Comparison of ENCODE assay signal across 10 cellular contexts in the genomic region with DNA sequence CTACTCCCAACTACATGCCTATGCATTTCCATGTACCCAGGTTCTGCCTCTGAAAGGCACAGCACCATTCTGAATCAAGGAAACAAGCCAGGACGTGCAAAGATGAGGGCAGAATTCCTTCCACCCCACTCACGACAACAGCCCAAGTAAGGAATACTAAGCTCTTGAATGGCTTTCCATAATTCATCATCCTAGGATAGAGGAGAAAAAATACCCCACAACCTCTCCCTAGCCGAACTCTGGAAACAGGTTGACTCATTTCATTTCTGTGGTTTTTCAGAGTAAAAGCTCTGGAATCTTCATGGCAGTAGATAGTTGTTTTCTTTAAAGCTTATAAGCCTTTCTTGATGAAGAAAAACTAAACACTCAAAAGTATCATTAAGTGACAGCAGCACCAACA.
DNase-seq lines count a peak whose midpoint lies in the region; ATAC-seq, FAIRE-seq and TF ChIP-seq lines count a peak whose summit lies in the region.
"Had no signal": no experiment of that assay in that cellular context is flagged by ENCODE, and none has a peak within 500 bp of the region (broad histone marks: within the 10 kb centered on the region; RNA-seq: fewer than 3 reads in every experiment).

No MANE protein-coding gene starts in this region.

- no peak for ATAC-seq in lower lobe of right lung
- ATAC-seq: upper lobe of right lung had no signal

- no peaks in the 10 kb centered on the region for H3K27me3 ChIP-seq in lower lobe of right lung (ENCODE audit: low read depth)
- H3K27me3 ChIP-seq: upper lobe of right lung had no signal

- no peaks in the 10 kb centered on the region for H3K36me3 ChIP-seq in lower lobe of right lung
- H3K36me3 ChIP-seq: upper lobe of right lung had no signal

- TF ChIP-seq CTCF in choroid plexus epithelial cell (conservative IDR thresholded peaks at IDR 0.05; ENCODE audit: low read depth, low read length) (no peak), mesothelial cell of epicardium (IDR thresholded peaks at IDR 0.05; ENCODE audit: unreplicated experiment) (no peak), lower lobe of right lung (IDR thresholded peaks at IDR 0.05) (no peak)

- DNase-seq in HT1080 (ENCODE audit: low read depth) (peak; percentile 36), choroid plexus epithelial cell (ENCODE audit: low read depth) (peak; percentile 66), mesothelial cell of epicardium (ENCODE audit: low spot score in 2 of 2, unreplicated experiment in 2 of 2) (no peak), urothelium cell line (ENCODE audit: low spot score) (peak; percentile 44), AML-193 (lab: John Stamatoyannopoulos, UW) (no peak), GM19238 (ENCODE audit: insufficient read length, low spot score) (no peak), lower lobe of right lung (no peak)
- DNase-seq: hippocampal formation, NCI-H526 treated with DMSO at 0.1 percent for 48 hours, upper lobe of right lung had no signal

- H3K27ac Mint-ChIP-seq in mesothelial cell of epicardium, result peak overlapping the region; percentile 89

- peaks cover 32% of the 10 kb centered on the region for H3K4me1 Mint-ChIP-seq in mesothelial cell of epicardium

- intact Hi-C loops in lower lobe of right lung (cut with DNase I), result no loop called here

- no peaks in the 10 kb centered on the region for H3K9me3 Mint-ChIP-seq in mesothelial cell of epicardium

- no peak for FAIRE-seq in urothelium cell line (lab: Jason Lieb, UNC)

- H3K4me3 ChIP-seq in choroid plexus epithelial cell (ENCODE audit: low read depth, low read length) (no peak overlapping the region), lower lobe of right lung (no peak overlapping the region)
- H3K4me3 ChIP-seq: upper lobe of right lung had no signal

- no peaks in the 10 kb centered on the region for H3K9me3 ChIP-seq in lower lobe of right lung
- H3K9me3 ChIP-seq: upper lobe of right lung had no signal

- no peaks in the 10 kb centered on the region for H3K27me3 Mint-ChIP-seq in mesothelial cell of epicardium (ENCODE audit: low read depth)

- no peak overlapping the region for H3K27ac ChIP-seq in lower lobe of right lung
- H3K27ac ChIP-seq: upper lobe of right lung had no signal

- H3K4me1 ChIP-seq in lower lobe of right lung, result peaks cover 12% of the 10 kb centered on the region
- H3K4me1 ChIP-seq: upper lobe of right lung had no signal

- peaks cover 3% of the 10 kb centered on the region for H3K36me3 Mint-ChIP-seq in mesothelial cell of epicardium

- H3K4me3 Mint-ChIP-seq in mesothelial cell of epicardium, result no peak overlapping the region

Comparison
In these comparisons a context has a peak if more than half of its experiments do, and no peak if none do; other contexts are left out.
1. DNase-seq: peak in HT1080 (single experiment), choroid plexus epithelial cell (single experiment) and urothelium cell line (single experiment); none in mesothelial cell of epicardium (0 of 2), AML-193 (0 of 2), GM19238 (single experiment) and lower lobe of right lung (single experiment).